ENCODE assay signal across 8 cellular contexts in genomic region chr1:211336161-211336560, GRCh38. TPM values are rescaled to one million over a fixed set of nuclear protein-coding genes. Genes with fewer than 3 reads are reported as not detected.
DNase-seq lines count a peak whose midpoint lies in the region; ATAC-seq, FAIRE-seq and TF ChIP-seq lines count a peak whose summit lies in the region.

No MANE protein-coding gene starts in this region.

- peak overlapping the region; percentile 0 to 93 (median 40) for H3K27ac ChIP-seq in pancreas

- CTCF ChIA-PET in activated CD4-positive, alpha-beta T cell treated with anti-CD3 and anti-CD28 coated beads for 36 hours (lab: Charles Lee): interaction anchor here (0.6 to 2.2 kb wide), 5 partner anchors 10 to 677 kb away, joined by 3 to 13 read pairs (median 5); no protein-coding TSS in a partner anchor
- CTCF ChIA-PET in activated B cell treated with CpG ODN at 0.5 μM for 24 hours (lab: Charles Lee): interaction anchor here (0.8 to 6.6 kb wide), 4 partner anchors 12 to 18 kb away, joined by 3 to 34 read pairs (median 10); no protein-coding TSS in a partner anchor

- H3K9me3 Mint-ChIP-seq in activated CD4-positive, alpha-beta T cell treated with anti-CD3 and anti-CD28 coated beads for 36 hours (ENCODE audit: low read depth): no peaks in the 10 kb centered on the region
- no peaks in the 10 kb centered on the region for H3K9me3 Mint-ChIP-seq in activated B cell treated with CpG ODN at 0.5 μM for 24 hours

- WGBS in pancreas, 2 donors: 59 to 61% methylated on average over 3 of the region's 3 CpGs

- H3K4me3 Mint-ChIP-seq in activated CD4-positive, alpha-beta T cell treated with anti-CD3 and anti-CD28 coated beads for 36 hours: peak overlapping the region; percentile 45
- peak overlapping the region; percentile 70 for H3K4me3 Mint-ChIP-seq in activated B cell treated with CpG ODN at 0.5 μM for 24 hours

- H3K36me3 ChIP-seq in pancreas: no peaks in the 10 kb centered on the region

- POLR2A ChIA-PET in activated CD4-positive, alpha-beta T cell treated with anti-CD3 and anti-CD28 coated beads for 36 hours (lab: Charles Lee): no interaction called here
- POLR2A ChIA-PET in activated B cell treated with CpG ODN at 0.5 μM for 24 hours (lab: Charles Lee): interaction anchor here (0.7 to 5.8 kb wide), 5 partner anchors 8 to 1455 kb away, joined by 3 to 68 read pairs (median 4); partner anchors contain the start of genes NSL1 and TRAF5

- H3K4me3 ChIP-seq in pancreas: no peak overlapping the region

- ATAC-seq in activated CD4-positive, alpha-beta T cell treated with anti-CD3 and anti-CD28 coated beads for 36 hours: no peak
- ATAC-seq in HG02884 (IDR thresholded peaks at IDR 0.05; ENCODE audit: unreplicated experiment): peak; percentile 5
- peak; percentile 18 for ATAC-seq in activated B cell treated with CpG ODN at 0.5 μM for 24 hours (ENCODE audit: low read depth)
- ATAC-seq in pancreas: peak; percentile 35 to 42 (median 40)
- no peak for ATAC-seq in HG03108 (IDR thresholded peaks at IDR 0.05; ENCODE audit: unreplicated experiment)

- TF ChIP-seq CTCF in activated B cell treated with CpG ODN at 0.5 μM for 24 hours (IDR thresholded peaks at IDR 0.05) (no peak), pancreas (IDR thresholded peaks at IDR 0.05) (no peak)

- peak overlapping the region; percentile 90 for H3K27ac Mint-ChIP-seq in activated CD4-positive, alpha-beta T cell treated with anti-CD3 and anti-CD28 coated beads for 36 hours
- peak overlapping the region; percentile 88 for H3K27ac Mint-ChIP-seq in activated B cell treated with CpG ODN at 0.5 μM for 24 hours

- H3K36me3 Mint-ChIP-seq in activated CD4-positive, alpha-beta T cell treated with anti-CD3 and anti-CD28 coated beads for 36 hours (ENCODE audit: low read depth): peaks cover 6% of the 10 kb centered on the region
- peaks cover 13% of the 10 kb centered on the region for H3K36me3 Mint-ChIP-seq in activated B cell treated with CpG ODN at 0.5 μM for 24 hours (ENCODE audit: low read depth)

- no peaks in the 10 kb centered on the region for H3K27me3 Mint-ChIP-seq in activated CD4-positive, alpha-beta T cell treated with anti-CD3 and anti-CD28 coated beads for 36 hours
- H3K27me3 Mint-ChIP-seq in activated B cell treated with CpG ODN at 0.5 μM for 24 hours: no peaks in the 10 kb centered on the region

- no peaks in the 10 kb centered on the region for H3K9me3 ChIP-seq in pancreas

- peaks cover 20 to 66% (median 32%) of the 10 kb centered on the region in 3 donors for H3K4me1 ChIP-seq in pancreas

- H3K4me1 Mint-ChIP-seq in activated CD4-positive, alpha-beta T cell treated with anti-CD3 and anti-CD28 coated beads for 36 hours: peaks cover 89% of the 10 kb centered on the region
- H3K4me1 Mint-ChIP-seq in activated B cell treated with CpG ODN at 0.5 μM for 24 hours: peaks cover 100% of the 10 kb centered on the region

- intact Hi-C loops in activated CD4-positive, alpha-beta T cell treated with anti-CD3 and anti-CD28 coated beads for 36 hours (cut with DNase I, micrococcal nuclease): no loop called here
- intact Hi-C loops in activated B cell treated with CpG ODN at 0.5 μM for 24 hours (cut with micrococcal nuclease): loop anchor here (1.0 to 2.0 kb wide), 3 partner anchors 9 to 17 kb away; no protein-coding TSS in a partner anchor
- intact Hi-C loops in pancreas (cut with DNase I): no loop called here

- FAIRE-seq in pancreas (lab: Jason Lieb, UNC): no peak

- DNase-seq in activated CD4-positive, alpha-beta T cell treated with anti-CD3 and anti-CD28 coated beads for 36 hours: no peak
- no peak for DNase-seq in activated CD4-positive, alpha-beta T cell treated with anti-CD3 and anti-CD28 coated beads for 4 hours
- DNase-seq in activated B cell treated with CpG ODN at 0.5 μM for 24 hours (no peak), pancreas (peak in 2 of 6 donors; percentile 42 to 56), NCI-H2196 treated with DMSO at 0.1 percent for 48 hours (lab: John Stamatoyannopoulos, UW; ENCODE audit: unreplicated experiment) (no peak), NCI-H345 treated with DMSO at 0.1 percent for 48 hours (lab: John Stamatoyannopoulos, UW; ENCODE audit: unreplicated experiment) (no peak)

- no peaks in the 10 kb centered on the region for H3K27me3 ChIP-seq in pancreas

RNA-seq across cellular contexts. Expression of gene TRAF5, which starts 9.5 kb away (rescaled TPM):
- 10 to 100 TPM; 28.0 to 32.2 TPM for total RNA-seq in activated CD4-positive, alpha-beta T cell treated with anti-CD3 and anti-CD28 coated beads for 36 hours
- 61.4 and 73.1 TPM in 2 replicates for total RNA-seq in activated B cell treated with CpG ODN at 0.5 μM for 24 hours
- 10 to 100 TPM; 14.5 to 26.1 (median 21.3) TPM for total RNA-seq in pancreas
- 10 to 100 TPM; 23.8 to 26.6 TPM for polyA plus RNA-seq in pancreas

Comparison
In these comparisons a context has a peak if more than half of its experiments do, and no peak if none do; other contexts are left out.
1. ATAC-seq: peak in HG02884 (single experiment), activated B cell treated with CpG ODN at 0.5 μM for 24 hours (single experiment) and pancreas (4 of 4); none in activated CD4-positive, alpha-beta T cell treated with anti-CD3 and anti-CD28 coated beads for 36 hours (single experiment) and HG03108 (single experiment).